In the genomic region with DNA sequence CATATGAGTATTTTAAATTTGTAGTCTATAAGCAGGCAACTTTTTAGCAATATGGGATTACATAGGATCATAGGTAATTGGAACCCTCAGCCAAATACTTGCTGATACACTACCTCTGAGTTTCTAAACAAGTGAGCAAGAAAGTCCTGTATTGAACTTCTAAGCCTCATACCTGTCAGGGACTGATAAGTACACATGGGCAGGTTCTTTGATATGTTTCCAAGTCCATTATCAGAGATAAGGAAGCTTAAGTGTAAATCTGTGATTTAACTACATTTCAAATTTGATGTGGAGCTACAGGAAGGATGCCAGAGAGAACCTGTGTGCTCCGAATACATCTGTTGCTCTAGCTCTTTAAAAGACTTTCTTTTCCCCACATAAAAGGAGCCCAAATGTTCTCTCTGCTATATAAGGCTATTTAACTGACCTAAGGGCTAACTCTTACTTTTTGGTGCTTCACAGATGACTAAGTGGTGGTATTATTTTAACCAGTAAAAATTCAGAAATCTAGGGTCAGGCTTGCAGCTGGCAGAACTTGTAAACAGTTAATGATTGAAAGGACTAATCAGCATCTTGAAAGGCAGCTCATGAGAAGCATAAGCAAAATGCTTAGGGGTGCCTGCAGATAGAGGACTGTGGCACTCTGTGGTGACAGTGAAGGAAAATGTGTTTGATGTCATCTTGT, we compare ENCODE assay signal across 11 cellular contexts.
A peak's percentile ranks its signal among the peaks of the same experiment; 100 is the strongest.
DNase-seq lines count a peak whose midpoint lies in the region; ATAC-seq and TF ChIP-seq lines count a peak whose summit lies in the region.
"Had no signal": no experiment of that assay in that cellular context is flagged by ENCODE, and none has a peak within 500 bp of the region (broad histone marks: within the 10 kb centered on the region; RNA-seq: fewer than 3 reads in every experiment).

No MANE protein-coding gene starts in this region.

- WGBS in aorta, 2 donors = 31 to 44% methylated on average over 1 of the region's 1 CpG

- peaks cover 20% of the 10 kb centered on the region for H3K4me1 Mint-ChIP-seq in activated T-helper 1 cell treated with anti-CD3 and anti-CD28 coated beads, Interleukin-12 subunit alpha, Interleukin-12 subunit beta, Interleukin-2, Interleukin-4 antibody, amounts not matched to agents 30 ng/mL and 10 ng/mL and 1 ng/mL, durations not matched to agents 14 hours and 24 hours and 36 hours (ENCODE audit: low read depth)

- POLR2A ChIA-PET in GM10248 (lab: Yijun Ruan, JAX) = interaction anchor here (0.9 to 1.2 kb wide), 3 partner anchors 12 to 229 kb away, joined by 3 to 5 read pairs (median 4); a partner anchor contains a TSS

- no peak for TF ChIP-seq CTCF in GM10248 (IDR thresholded peaks at IDR 0.05; ENCODE audit: control extremely low read depth, extremely low read depth, low read depth, missing control alignments)

- H3K9me3 ChIP-seq in HAP-1 (no peaks in the 10 kb centered on the region), aorta (ENCODE audit: control insufficient read depth, low read length) (no peaks in the 10 kb centered on the region)
- H3K9me3 ChIP-seq: BE2C, prostate gland had no signal

- peak; percentile 96 for ATAC-seq in GM19463 (IDR thresholded peaks at IDR 0.05; ENCODE audit: unreplicated experiment)
- ATAC-seq in HG02973 (IDR thresholded peaks at IDR 0.05; ENCODE audit: unreplicated experiment) = peak; percentile 93
- ATAC-seq in aorta (ENCODE audit: low FRiP score) = no peak

- H3K4me3 Mint-ChIP-seq in activated T-helper 1 cell treated with anti-CD3 and anti-CD28 coated beads, Interleukin-12 subunit alpha, Interleukin-12 subunit beta, Interleukin-2, Interleukin-4 antibody, amounts not matched to agents 30 ng/mL and 10 ng/mL and 1 ng/mL, durations not matched to agents 14 hours and 24 hours and 36 hours = no peak overlapping the region

- in situ Hi-C loops in HAP-1 (cut with MboI; ENCODE audit: low sequenced_read_pairs) = no loop called here

- CTCF ChIA-PET in GM10248 (lab: Yijun Ruan, JAX) = interaction anchor here (0.9 to 4.2 kb wide), 11 partner anchors 11 to 171 kb away, joined by 3 to 22 read pairs (median 3); no protein-coding TSS in a partner anchor

- peak overlapping the region; percentile 29 for H3K27ac Mint-ChIP-seq in activated T-helper 1 cell treated with anti-CD3 and anti-CD28 coated beads, Interleukin-12 subunit alpha, Interleukin-12 subunit beta, Interleukin-2, Interleukin-4 antibody, amounts not matched to agents 30 ng/mL and 10 ng/mL and 1 ng/mL, durations not matched to agents 14 hours and 24 hours and 36 hours

- DNase-seq in GM10248 (ENCODE audit: extremely low spot score) = peak; percentile 54
- DNase-seq in activated T-helper 1 cell treated with anti-CD3 and anti-CD28 coated beads, Interleukin-12 subunit alpha, Interleukin-12 subunit beta, Interleukin-2, Interleukin-4 antibody, amounts not matched to agents 30 ng/mL and 10 ng/mL and 1 ng/mL, durations not matched to agents 14 hours and 24 hours and 36 hours (ENCODE audit: low spot score) = no peak
- DNase-seq in HAP-1 (ENCODE audit: low spot score in 2 of 2) = no peak
- DNase-seq in aorta = no peak
- no peak for DNase-seq in NCI-H2196 treated with DMSO at 0.1 percent for 48 hours (lab: John Stamatoyannopoulos, UW; ENCODE audit: unreplicated experiment)
- DNase-seq in activated naive CD4-positive, alpha-beta T cell (lab: John Stamatoyannopoulos, UW) = no peak
- DNase-seq: BE2C, NCI-H1105 had no signal

- H3K4me3 ChIP-seq in HAP-1 (no peak overlapping the region), aorta (ENCODE audit: low read length in 2 of 2) (no peak overlapping the region)
- H3K4me3 ChIP-seq: prostate gland had no signal

- H3K36me3 ChIP-seq in HAP-1 (replicated peaks) = no peaks in the 10 kb centered on the region
- H3K36me3 ChIP-seq in aorta (ENCODE audit: control insufficient read depth in 1 of 2, insufficient read depth in 2 of 2, low read length in 1 of 2) = no peaks in the 10 kb centered on the region
- H3K36me3 ChIP-seq: BE2C, prostate gland had no signal

- H3K4me1 ChIP-seq in HAP-1 = no peaks in the 10 kb centered on the region
- H3K4me1 ChIP-seq in aorta (ENCODE audit: control insufficient read depth in 1 of 2, insufficient read depth in 2 of 2, low read length in 2 of 2) = peaks cover 0 to 5% of the 10 kb centered on the region in 2 donors
- H3K4me1 ChIP-seq: BE2C, prostate gland had no signal

- H3K27me3 ChIP-seq in HAP-1 (ENCODE audit: low read depth) (no peaks in the 10 kb centered on the region), aorta (ENCODE audit: control insufficient read depth in 1 of 2, insufficient read depth in 2 of 2, low read length in 1 of 2) (no peaks in the 10 kb centered on the region)
- H3K27me3 ChIP-seq: BE2C had no signal

- no peaks in the 10 kb centered on the region for H3K27me3 Mint-ChIP-seq in activated T-helper 1 cell treated with anti-CD3 and anti-CD28 coated beads, Interleukin-12 subunit alpha, Interleukin-12 subunit beta, Interleukin-2, Interleukin-4 antibody, amounts not matched to agents 30 ng/mL and 10 ng/mL and 1 ng/mL, durations not matched to agents 14 hours and 24 hours and 36 hours (ENCODE audit: insufficient read depth)

- no peaks in the 10 kb centered on the region for H3K9me3 Mint-ChIP-seq in activated T-helper 1 cell treated with anti-CD3 and anti-CD28 coated beads, Interleukin-12 subunit alpha, Interleukin-12 subunit beta, Interleukin-2, Interleukin-4 antibody, amounts not matched to agents 30 ng/mL and 10 ng/mL and 1 ng/mL, durations not matched to agents 14 hours and 24 hours and 36 hours

- intact Hi-C loops in activated T-helper 1 cell treated with anti-CD3 and anti-CD28 coated beads, Interleukin-12 subunit alpha, Interleukin-12 subunit beta, Interleukin-2, Interleukin-4 antibody, amounts not matched to agents 30 ng/mL and 10 ng/mL and 1 ng/mL, durations not matched to agents 14 hours and 24 hours and 36 hours (cut with micrococcal nuclease) = no loop called here
- intact Hi-C loops in aorta (cut with DNase I) = loop anchor here in 1 of 2 donors (10.0 kb wide), 1 partner anchor 260 kb away; no protein-coding TSS in a partner anchor

- H3K27ac ChIP-seq in aorta (ENCODE audit: low read depth in 1 of 2, low read length in 2 of 2) = no peak overlapping the region
- H3K27ac ChIP-seq: prostate gland had no signal

- peaks cover 2% of the 10 kb centered on the region for H3K36me3 Mint-ChIP-seq in activated T-helper 1 cell treated with anti-CD3 and anti-CD28 coated beads, Interleukin-12 subunit alpha, Interleukin-12 subunit beta, Interleukin-2, Interleukin-4 antibody, amounts not matched to agents 30 ng/mL and 10 ng/mL and 1 ng/mL, durations not matched to agents 14 hours and 24 hours and 36 hours (ENCODE audit: low read depth)
